1 cellular context compared by ENCODE assay signal in the genomic region with DNA sequence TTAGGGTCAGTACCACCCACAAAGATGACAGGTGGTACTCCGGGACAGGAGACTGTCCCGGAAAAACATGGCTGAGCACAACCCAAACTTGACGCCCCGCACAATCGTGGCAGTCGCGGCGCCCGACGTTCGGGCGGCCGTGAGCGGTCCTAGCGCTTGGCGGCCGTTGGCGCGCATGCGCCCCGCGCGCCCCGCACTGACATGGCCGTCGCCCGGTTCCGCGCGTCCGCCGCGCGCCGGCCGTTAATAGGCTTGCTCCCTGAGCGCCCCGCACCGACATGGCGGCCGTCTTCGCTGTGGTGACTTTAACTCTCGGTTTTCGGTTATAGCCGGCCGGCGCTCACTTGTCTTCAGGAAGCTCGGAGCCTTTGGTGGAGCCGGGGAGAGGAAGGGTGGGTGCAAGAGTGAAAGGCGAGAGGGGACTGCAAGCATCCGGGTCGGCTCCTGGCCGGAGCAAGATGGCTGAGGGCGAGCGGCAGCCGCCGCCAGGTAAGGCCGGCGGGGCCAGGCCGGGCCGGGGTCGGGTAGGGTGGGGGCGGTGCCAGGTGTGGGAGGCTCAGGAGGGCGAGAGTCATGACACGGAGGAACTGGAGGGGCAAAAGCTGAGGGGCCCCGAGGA.
A peak's percentile ranks its signal among the peaks of the same experiment; 100 is the strongest.
TF ChIP-seq lines count a peak whose summit lies in the region.

A gene (plus strand): TSS at position 273 of the 619 bp plus-strand sequence. CDS start 186 bp downstream, at position 459.

TF ChIP-seq in K562, 482 proteins besides CTCF, POLR2A, EP300 and RAD21 (continued from another document and continues in another):
- TF ChIP-seq POLR3A (IDR thresholded peaks at IDR 0.05; ENCODE audit: borderline replicate concordance, extremely low read depth, insufficient read depth, insufficient read length): no peak
- no peak for TF ChIP-seq ASH1L (IDR thresholded peaks at IDR 0.05; ENCODE audit: borderline replicate concordance, low read depth, partially characterized antibody)
- TF ChIP-seq SNIP1 (IDR thresholded peaks at IDR 0.05; ENCODE audit: low read depth): no peak
- no peak for TF ChIP-seq HIVEP1 (CRISPR knock-in tag; IDR thresholded peaks at IDR 0.05)
- TF ChIP-seq CBX5 (IDR thresholded peaks at IDR 0.05; ENCODE audit: borderline replicate concordance, low read depth): no peak
- TF ChIP-seq E2F3 (CRISPR knock-in tag; IDR thresholded peaks at IDR 0.05): peak; percentile 63; the same call in 1 of the 2 replicates
- TF ChIP-seq SMARCB1 (IDR thresholded peaks at IDR 0.05; ENCODE audit: insufficient read length, low read depth): no peak
- no peak for TF ChIP-seq ZBTB7A (IDR thresholded peaks at IDR 0.05; ENCODE audit: borderline replicate concordance, control insufficient read depth, low read depth, low read length)
- TF ChIP-seq ZNF239 (CRISPR knock-in tag; IDR thresholded peaks at IDR 0.05): no peak
- TF ChIP-seq, protein P1, sequence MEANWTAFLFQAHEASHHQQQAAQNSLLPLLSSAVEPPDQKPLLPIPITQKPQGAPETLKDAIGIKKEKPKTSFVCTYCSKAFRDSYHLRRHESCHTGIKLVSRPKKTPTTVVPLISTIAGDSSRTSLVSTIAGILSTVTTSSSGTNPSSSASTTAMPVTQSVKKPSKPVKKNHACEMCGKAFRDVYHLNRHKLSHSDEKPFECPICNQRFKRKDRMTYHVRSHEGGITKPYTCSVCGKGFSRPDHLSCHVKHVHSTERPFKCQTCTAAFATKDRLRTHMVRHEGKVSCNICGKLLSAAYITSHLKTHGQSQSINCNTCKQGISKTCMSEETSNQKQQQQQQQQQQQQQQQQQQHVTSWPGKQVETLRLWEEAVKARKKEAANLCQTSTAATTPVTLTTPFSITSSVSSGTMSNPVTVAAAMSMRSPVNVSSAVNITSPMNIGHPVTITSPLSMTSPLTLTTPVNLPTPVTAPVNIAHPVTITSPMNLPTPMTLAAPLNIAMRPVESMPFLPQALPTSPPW (CRISPR knock-in tag; IDR thresholded peaks at IDR 0.05): no peak
- TF ChIP-seq, protein P2, sequence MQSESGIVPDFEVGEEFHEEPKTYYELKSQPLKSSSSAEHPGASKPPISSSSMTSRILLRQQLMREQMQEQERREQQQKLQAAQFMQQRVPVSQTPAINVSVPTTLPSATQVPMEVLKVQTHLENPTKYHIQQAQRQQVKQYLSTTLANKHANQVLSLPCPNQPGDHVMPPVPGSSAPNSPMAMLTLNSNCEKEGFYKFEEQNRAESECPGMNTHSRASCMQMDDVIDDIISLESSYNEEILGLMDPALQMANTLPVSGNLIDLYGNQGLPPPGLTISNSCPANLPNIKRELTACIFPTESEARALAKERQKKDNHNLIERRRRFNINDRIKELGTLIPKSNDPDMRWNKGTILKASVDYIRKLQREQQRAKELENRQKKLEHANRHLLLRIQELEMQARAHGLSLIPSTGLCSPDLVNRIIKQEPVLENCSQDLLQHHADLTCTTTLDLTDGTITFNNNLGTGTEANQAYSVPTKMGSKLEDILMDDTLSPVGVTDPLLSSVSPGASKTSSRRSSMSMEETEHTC (IDR thresholded peaks at IDR 0.05): no peak
- TF ChIP-seq, protein P3, sequence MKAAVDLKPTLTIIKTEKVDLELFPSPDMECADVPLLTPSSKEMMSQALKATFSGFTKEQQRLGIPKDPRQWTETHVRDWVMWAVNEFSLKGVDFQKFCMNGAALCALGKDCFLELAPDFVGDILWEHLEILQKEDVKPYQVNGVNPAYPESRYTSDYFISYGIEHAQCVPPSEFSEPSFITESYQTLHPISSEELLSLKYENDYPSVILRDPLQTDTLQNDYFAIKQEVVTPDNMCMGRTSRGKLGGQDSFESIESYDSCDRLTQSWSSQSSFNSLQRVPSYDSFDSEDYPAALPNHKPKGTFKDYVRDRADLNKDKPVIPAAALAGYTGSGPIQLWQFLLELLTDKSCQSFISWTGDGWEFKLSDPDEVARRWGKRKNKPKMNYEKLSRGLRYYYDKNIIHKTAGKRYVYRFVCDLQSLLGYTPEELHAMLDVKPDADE (conservative IDR thresholded peaks at IDR 0.05; ENCODE audit: control insufficient read depth, low read depth, low read length): peak; percentile 87
- peak in 1 of 2 experiments; percentile 10; a peak in 1 of 4 replicates for TF ChIP-seq ETV6 (IDR thresholded peaks at IDR 0.05; ENCODE audit: borderline replicate concordance in 1 of 2, low read depth in 2 of 2, low read length in 1 of 2)
- no peak for TF ChIP-seq ETV6 (CRISPR knock-in tag; IDR thresholded peaks at IDR 0.05; ENCODE audit: borderline replicate concordance)
- TF ChIP-seq, protein P4, sequence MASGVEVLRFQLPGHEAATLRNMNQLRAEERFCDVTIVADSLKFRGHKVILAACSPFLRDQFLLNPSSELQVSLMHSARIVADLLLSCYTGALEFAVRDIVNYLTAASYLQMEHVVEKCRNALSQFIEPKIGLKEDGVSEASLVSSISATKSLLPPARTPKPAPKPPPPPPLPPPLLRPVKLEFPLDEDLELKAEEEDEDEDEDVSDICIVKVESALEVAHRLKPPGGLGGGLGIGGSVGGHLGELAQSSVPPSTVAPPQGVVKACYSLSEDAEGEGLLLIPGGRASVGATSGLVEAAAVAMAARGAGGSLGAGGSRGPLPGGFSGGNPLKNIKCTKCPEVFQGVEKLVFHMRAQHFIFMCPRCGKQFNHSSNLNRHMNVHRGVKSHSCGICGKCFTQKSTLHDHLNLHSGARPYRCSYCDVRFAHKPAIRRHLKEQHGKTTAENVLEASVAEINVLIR (CRISPR knock-in tag; IDR thresholded peaks at IDR 0.05): no peak
- no peak for TF ChIP-seq RBM25 (IDR thresholded peaks at IDR 0.05; ENCODE audit: low read depth, low read length, severe bottlenecking)
- no peak for TF ChIP-seq MCM3 (IDR thresholded peaks at IDR 0.05)
- peak; percentile 73 for TF ChIP-seq TAF9B (IDR thresholded peaks at IDR 0.05; ENCODE audit: partially characterized antibody)
- TF ChIP-seq ZNF347 (CRISPR knock-in tag; IDR thresholded peaks at IDR 0.05; ENCODE audit: low read depth): no peak
- TF ChIP-seq ZNF232 (CRISPR knock-in tag; IDR thresholded peaks at IDR 0.05): no peak
- no peak for TF ChIP-seq LARP7 (IDR thresholded peaks at IDR 0.05)
- TF ChIP-seq, protein P5, sequence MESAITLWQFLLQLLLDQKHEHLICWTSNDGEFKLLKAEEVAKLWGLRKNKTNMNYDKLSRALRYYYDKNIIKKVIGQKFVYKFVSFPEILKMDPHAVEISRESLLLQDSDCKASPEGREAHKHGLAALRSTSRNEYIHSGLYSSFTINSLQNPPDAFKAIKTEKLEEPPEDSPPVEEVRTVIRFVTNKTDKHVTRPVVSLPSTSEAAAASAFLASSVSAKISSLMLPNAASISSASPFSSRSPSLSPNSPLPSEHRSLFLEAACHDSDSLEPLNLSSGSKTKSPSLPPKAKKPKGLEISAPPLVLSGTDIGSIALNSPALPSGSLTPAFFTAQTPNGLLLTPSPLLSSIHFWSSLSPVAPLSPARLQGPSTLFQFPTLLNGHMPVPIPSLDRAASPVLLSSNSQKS (CRISPR knock-in tag; IDR thresholded peaks at IDR 0.05): no peak
- TF ChIP-seq, protein P6, sequence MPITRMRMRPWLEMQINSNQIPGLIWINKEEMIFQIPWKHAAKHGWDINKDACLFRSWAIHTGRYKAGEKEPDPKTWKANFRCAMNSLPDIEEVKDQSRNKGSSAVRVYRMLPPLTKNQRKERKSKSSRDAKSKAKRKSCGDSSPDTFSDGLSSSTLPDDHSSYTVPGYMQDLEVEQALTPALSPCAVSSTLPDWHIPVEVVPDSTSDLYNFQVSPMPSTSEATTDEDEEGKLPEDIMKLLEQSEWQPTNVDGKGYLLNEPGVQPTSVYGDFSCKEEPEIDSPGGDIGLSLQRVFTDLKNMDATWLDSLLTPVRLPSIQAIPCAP (CRISPR knock-in tag; IDR thresholded peaks at IDR 0.05; ENCODE audit: borderline replicate concordance): no peak
- no peak for TF ChIP-seq ILF3 (IDR thresholded peaks at IDR 0.05; ENCODE audit: borderline replicate concordance)
- TF ChIP-seq RBM17 (IDR thresholded peaks at IDR 0.05; ENCODE audit: borderline replicate concordance, low read depth, low read length): no peak
- no peak for TF ChIP-seq ZNF134 (CRISPR knock-in tag; conservative IDR thresholded peaks at IDR 0.05)
- peak; percentile 63 for TF ChIP-seq PHF8 (IDR thresholded peaks at IDR 0.05; ENCODE audit: borderline replicate concordance, low read length)
- 0 out of 2 replicates have a peak, but pooled peaks have one; percentile 44 for TF ChIP-seq RB1 (IDR thresholded peaks at IDR 0.05; ENCODE audit: low read depth)
- TF ChIP-seq COPS2 (conservative IDR thresholded peaks at IDR 0.05): no peak
- TF ChIP-seq, protein P7, sequence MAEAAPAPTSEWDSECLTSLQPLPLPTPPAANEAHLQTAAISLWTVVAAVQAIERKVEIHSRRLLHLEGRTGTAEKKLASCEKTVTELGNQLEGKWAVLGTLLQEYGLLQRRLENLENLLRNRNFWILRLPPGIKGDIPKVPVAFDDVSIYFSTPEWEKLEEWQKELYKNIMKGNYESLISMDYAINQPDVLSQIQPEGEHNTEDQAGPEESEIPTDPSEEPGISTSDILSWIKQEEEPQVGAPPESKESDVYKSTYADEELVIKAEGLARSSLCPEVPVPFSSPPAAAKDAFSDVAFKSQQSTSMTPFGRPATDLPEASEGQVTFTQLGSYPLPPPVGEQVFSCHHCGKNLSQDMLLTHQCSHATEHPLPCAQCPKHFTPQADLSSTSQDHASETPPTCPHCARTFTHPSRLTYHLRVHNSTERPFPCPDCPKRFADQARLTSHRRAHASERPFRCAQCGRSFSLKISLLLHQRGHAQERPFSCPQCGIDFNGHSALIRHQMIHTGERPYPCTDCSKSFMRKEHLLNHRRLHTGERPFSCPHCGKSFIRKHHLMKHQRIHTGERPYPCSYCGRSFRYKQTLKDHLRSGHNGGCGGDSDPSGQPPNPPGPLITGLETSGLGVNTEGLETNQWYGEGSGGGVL (CRISPR knock-in tag; IDR thresholded peaks at IDR 0.05): no peak
- TF ChIP-seq ZNF586 (CRISPR knock-in tag; conservative IDR thresholded peaks at IDR 0.05): no peak
- TF ChIP-seq THRAP3 (IDR thresholded peaks at IDR 0.05; ENCODE audit: borderline replicate concordance): no peak
- TF ChIP-seq WHSC1 (IDR thresholded peaks at IDR 0.05; ENCODE audit: low read length): no peak
- TF ChIP-seq, protein P8, sequence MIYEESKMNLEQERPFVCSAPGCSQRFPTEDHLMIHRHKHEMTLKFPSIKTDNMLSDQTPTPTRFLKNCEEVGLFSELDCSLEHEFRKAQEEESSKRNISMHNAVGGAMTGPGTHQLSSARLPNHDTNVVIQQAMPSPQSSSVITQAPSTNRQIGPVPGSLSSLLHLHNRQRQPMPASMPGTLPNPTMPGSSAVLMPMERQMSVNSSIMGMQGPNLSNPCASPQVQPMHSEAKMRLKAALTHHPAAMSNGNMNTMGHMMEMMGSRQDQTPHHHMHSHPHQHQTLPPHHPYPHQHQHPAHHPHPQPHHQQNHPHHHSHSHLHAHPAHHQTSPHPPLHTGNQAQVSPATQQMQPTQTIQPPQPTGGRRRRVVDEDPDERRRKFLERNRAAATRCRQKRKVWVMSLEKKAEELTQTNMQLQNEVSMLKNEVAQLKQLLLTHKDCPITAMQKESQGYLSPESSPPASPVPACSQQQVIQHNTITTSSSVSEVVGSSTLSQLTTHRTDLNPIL (CRISPR knock-in tag; IDR thresholded peaks at IDR 0.05): no peak
- peak; percentile 66 for TF ChIP-seq GABPA (tag; conservative IDR thresholded peaks at IDR 0.05; ENCODE audit: low read depth)
- TF ChIP-seq PHF21A (IDR thresholded peaks at IDR 0.05; ENCODE audit: borderline replicate concordance, low read depth): no peak
- peak; percentile 94 for TF ChIP-seq L3MBTL2 (IDR thresholded peaks at IDR 0.05)
- no peak for TF ChIP-seq ZNF217 (CRISPR knock-in tag; IDR thresholded peaks at IDR 0.05)
- no peak for TF ChIP-seq HDAC2 (IDR thresholded peaks at IDR 0.05)
- TF ChIP-seq, protein P9, sequence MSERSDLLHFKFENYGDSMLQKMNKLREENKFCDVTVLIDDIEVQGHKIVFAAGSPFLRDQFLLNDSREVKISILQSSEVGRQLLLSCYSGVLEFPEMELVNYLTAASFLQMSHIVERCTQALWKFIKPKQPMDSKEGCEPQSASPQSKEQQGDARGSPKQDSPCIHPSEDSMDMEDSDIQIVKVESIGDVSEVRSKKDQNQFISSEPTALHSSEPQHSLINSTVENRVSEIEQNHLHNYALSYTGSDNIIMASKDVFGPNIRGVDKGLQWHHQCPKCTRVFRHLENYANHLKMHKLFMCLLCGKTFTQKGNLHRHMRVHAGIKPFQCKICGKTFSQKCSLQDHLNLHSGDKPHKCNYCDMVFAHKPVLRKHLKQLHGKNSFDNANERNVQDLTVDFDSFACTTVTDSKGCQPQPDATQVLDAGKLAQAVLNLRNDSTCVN (CRISPR knock-in tag; IDR thresholded peaks at IDR 0.05): no peak
- TF ChIP-seq ZNF184 (CRISPR knock-in tag; IDR thresholded peaks at IDR 0.05): no peak
- TF ChIP-seq MEIS2 (IDR thresholded peaks at IDR 0.05; ENCODE audit: partially characterized antibody): peak; percentile 80
- no peak for TF ChIP-seq GTF2F1 (IDR thresholded peaks at IDR 0.05; ENCODE audit: low read depth, low read length)
- peak; percentile 55 for TF ChIP-seq GABPB1 (CRISPR knock-in tag; IDR thresholded peaks at IDR 0.05)
- TF ChIP-seq HMG20A (CRISPR knock-in tag; conservative IDR thresholded peaks at IDR 0.05): no peak
- TF ChIP-seq DDX20 (tag; IDR thresholded peaks at IDR 0.05; ENCODE audit: low read depth): no peak
- TF ChIP-seq, protein P10, sequence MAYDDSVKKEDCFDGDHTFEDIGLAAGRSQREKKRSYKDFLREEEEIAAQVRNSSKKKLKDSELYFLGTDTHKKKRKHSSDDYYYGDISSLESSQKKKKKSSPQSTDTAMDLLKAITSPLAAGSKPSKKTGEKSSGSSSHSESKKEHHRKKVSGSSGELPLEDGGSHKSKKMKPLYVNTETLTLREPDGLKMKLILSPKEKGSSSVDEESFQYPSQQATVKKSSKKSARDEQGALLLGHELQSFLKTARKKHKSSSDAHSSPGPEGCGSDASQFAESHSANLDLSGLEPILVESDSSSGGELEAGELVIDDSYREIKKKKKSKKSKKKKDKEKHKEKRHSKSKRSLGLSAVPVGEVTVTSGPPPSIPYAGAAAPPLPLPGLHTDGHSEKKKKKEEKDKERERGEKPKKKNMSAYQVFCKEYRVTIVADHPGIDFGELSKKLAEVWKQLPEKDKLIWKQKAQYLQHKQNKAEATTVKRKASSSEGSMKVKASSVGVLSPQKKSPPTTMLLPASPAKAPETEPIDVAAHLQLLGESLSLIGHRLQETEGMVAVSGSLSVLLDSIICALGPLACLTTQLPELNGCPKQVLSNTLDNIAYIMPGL (CRISPR knock-in tag; IDR thresholded peaks at IDR 0.05): no peak
- 0 out of 2 replicates have a peak, but pooled peaks have one; percentile 38 for TF ChIP-seq ZNF764 (CRISPR knock-in tag; IDR thresholded peaks at IDR 0.05; ENCODE audit: low read depth)
- TF ChIP-seq ARHGAP35 (IDR thresholded peaks at IDR 0.05; ENCODE audit: partially characterized antibody): no peak
- TF ChIP-seq, protein P11, sequence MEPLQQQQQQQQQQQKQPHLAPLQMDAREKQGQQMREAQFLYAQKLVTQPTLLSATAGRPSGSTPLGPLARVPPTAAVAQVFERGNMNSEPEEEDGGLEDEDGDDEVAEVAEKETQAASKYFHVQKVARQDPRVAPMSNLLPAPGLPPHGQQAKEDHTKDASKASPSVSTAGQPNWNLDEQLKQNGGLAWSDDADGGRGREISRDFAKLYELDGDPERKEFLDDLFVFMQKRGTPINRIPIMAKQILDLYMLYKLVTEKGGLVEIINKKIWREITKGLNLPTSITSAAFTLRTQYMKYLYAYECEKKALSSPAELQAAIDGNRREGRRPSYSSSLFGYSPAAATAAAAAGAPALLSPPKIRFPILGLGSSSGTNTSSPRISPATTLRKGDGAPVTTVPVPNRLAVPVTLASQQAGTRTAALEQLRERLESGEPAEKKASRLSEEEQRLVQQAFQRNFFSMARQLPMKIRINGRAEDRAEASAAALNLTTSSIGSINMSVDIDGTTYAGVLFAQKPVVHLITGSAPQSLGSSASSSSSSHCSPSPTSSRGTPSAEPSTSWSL (CRISPR knock-in tag; IDR thresholded peaks at IDR 0.05; ENCODE audit: borderline replicate concordance): no peak
- TF ChIP-seq MYBL2 (IDR thresholded peaks at IDR 0.05; ENCODE audit: low read depth): no peak
- no peak for TF ChIP-seq MYBL2 (CRISPR knock-in tag; IDR thresholded peaks at IDR 0.05; ENCODE audit: borderline replicate concordance)
